1 cellular context compared by ENCODE assay signal in genomic region chr10:21516270-21517131, GRCh38.
TF ChIP-seq lines count a peak whose summit lies in the region.

No MANE protein-coding gene starts in this region.

TF ChIP-seq in HEK293, 187 proteins besides CTCF, POLR2A, EP300 and RAD21 (continued from another document and continues in another):
- TF ChIP-seq ZXDB (tag by site-specific recombination; IDR thresholded peaks at IDR 0.05): no peak; the same call in 1 of the 2 replicates
- TF ChIP-seq ZNF791 (tag by site-specific recombination; IDR thresholded peaks at IDR 0.05): no peak
- TF ChIP-seq ZBTB6 (tag by site-specific recombination; IDR thresholded peaks at IDR 0.05): peak; percentile 5; the same call in 1 of the 2 replicates
- TF ChIP-seq ZNF391 (tag by site-specific recombination; IDR thresholded peaks at IDR 0.05; ENCODE audit: borderline replicate concordance, low read depth): 0 out of 2 replicates have a peak, but pooled peaks have one; percentile 5
- TF ChIP-seq HOXC10 (CRISPR knock-in tag; IDR thresholded peaks at IDR 0.05): no peak
- TF ChIP-seq ZNF239 (tag by site-specific recombination; IDR thresholded peaks at IDR 0.05): no peak
- no peak for TF ChIP-seq ZNF341 (tag by site-specific recombination; IDR thresholded peaks at IDR 0.05; ENCODE audit: low read depth)
- TF ChIP-seq ZNF26 (tag by site-specific recombination; IDR thresholded peaks at IDR 0.05): no peak
- TF ChIP-seq AEBP2 (tag by site-specific recombination; IDR thresholded peaks at IDR 0.05; ENCODE audit: borderline replicate concordance): no peak
- no peak for TF ChIP-seq ZNF449 (tag by site-specific recombination; IDR thresholded peaks at IDR 0.05)
- TF ChIP-seq ZNF571 (tag by site-specific recombination; IDR thresholded peaks at IDR 0.05): no peak
- no peak for TF ChIP-seq HOXD13 (CRISPR knock-in tag; IDR thresholded peaks at IDR 0.05; ENCODE audit: borderline replicate concordance)
- peak; percentile 50 for TF ChIP-seq PATZ1 (tag by site-specific recombination; IDR thresholded peaks at IDR 0.05)
- no peak for TF ChIP-seq ZNF266 (tag by site-specific recombination; IDR thresholded peaks at IDR 0.05; ENCODE audit: low read depth)
- TF ChIP-seq ZNF2 (tag by site-specific recombination; IDR thresholded peaks at IDR 0.05): peak; percentile 81
- TF ChIP-seq ZNF274 (IDR thresholded peaks at IDR 0.05; ENCODE audit: low read length): no peak
- TF ChIP-seq ZNF274 (tag by site-specific recombination; IDR thresholded peaks at IDR 0.05; ENCODE audit: borderline replicate concordance): no peak
- TF ChIP-seq ZSCAN5A (tag by site-specific recombination; IDR thresholded peaks at IDR 0.05): no peak
- no peak; the same call in 1 of the 2 replicates for TF ChIP-seq INSM2 (tag by site-specific recombination; IDR thresholded peaks at IDR 0.05)
- TF ChIP-seq ZNF768 (tag by site-specific recombination; IDR thresholded peaks at IDR 0.05): no peak
- no peak for TF ChIP-seq SCRT1 (tag by site-specific recombination; IDR thresholded peaks at IDR 0.05; ENCODE audit: borderline replicate concordance)
- TF ChIP-seq ZNF362 (tag by site-specific recombination; IDR thresholded peaks at IDR 0.05): no peak
- TF ChIP-seq ZNF146 (tag by site-specific recombination; IDR thresholded peaks at IDR 0.05): no peak
- no peak for TF ChIP-seq ZNF10 (tag by site-specific recombination; IDR thresholded peaks at IDR 0.05)
- no peak for TF ChIP-seq ZNF555 (tag by site-specific recombination; conservative IDR thresholded peaks at IDR 0.05)
- no peak; the same call in 1 of the 2 replicates for TF ChIP-seq ZNF692 (tag by site-specific recombination; IDR thresholded peaks at IDR 0.05)
- peak; percentile 58; the same call in 1 of the 2 replicates for TF ChIP-seq HIC1 (tag by site-specific recombination; IDR thresholded peaks at IDR 0.05)
- TF ChIP-seq ZNF837 (tag by site-specific recombination; IDR thresholded peaks at IDR 0.05): no peak
- TF ChIP-seq ZNF792 (tag by site-specific recombination; IDR thresholded peaks at IDR 0.05): no peak
- TF ChIP-seq ZNF354C (tag by site-specific recombination; IDR thresholded peaks at IDR 0.05; ENCODE audit: borderline replicate concordance, low read depth): no peak
- TF ChIP-seq MZF1 (tag by site-specific recombination; IDR thresholded peaks at IDR 0.05; ENCODE audit: borderline replicate concordance): no peak
- no peak for TF ChIP-seq ZNF530 (tag by site-specific recombination; IDR thresholded peaks at IDR 0.05; ENCODE audit: low read depth)
- no peak for TF ChIP-seq ZNF561 (tag by site-specific recombination; IDR thresholded peaks at IDR 0.05; ENCODE audit: borderline replicate concordance)
- TF ChIP-seq ZNF670 (tag by site-specific recombination; IDR thresholded peaks at IDR 0.05; ENCODE audit: low read depth): no peak
- no peak for TF ChIP-seq ZNF621 (tag by site-specific recombination; IDR thresholded peaks at IDR 0.05)
- TF ChIP-seq EGR2 (tag by site-specific recombination; IDR thresholded peaks at IDR 0.05; ENCODE audit: low read depth): peak; percentile 87
- no peak for TF ChIP-seq ZNF660 (tag by site-specific recombination; IDR thresholded peaks at IDR 0.05)
- TF ChIP-seq ZNF19 (tag by site-specific recombination; IDR thresholded peaks at IDR 0.05; ENCODE audit: low read depth): no peak
- TF ChIP-seq ZNF600 (tag by site-specific recombination; IDR thresholded peaks at IDR 0.05): peak; percentile 99
- TF ChIP-seq ZNF350 (tag by site-specific recombination; IDR thresholded peaks at IDR 0.05): no peak
- no peak for TF ChIP-seq IKZF3 (tag by site-specific recombination; IDR thresholded peaks at IDR 0.05)
- TF ChIP-seq ZBTB8A (tag by site-specific recombination; IDR thresholded peaks at IDR 0.05): peak; percentile 51
